Comparison of ENCODE assay signal across 16 cellular contexts in the genomic region with DNA sequence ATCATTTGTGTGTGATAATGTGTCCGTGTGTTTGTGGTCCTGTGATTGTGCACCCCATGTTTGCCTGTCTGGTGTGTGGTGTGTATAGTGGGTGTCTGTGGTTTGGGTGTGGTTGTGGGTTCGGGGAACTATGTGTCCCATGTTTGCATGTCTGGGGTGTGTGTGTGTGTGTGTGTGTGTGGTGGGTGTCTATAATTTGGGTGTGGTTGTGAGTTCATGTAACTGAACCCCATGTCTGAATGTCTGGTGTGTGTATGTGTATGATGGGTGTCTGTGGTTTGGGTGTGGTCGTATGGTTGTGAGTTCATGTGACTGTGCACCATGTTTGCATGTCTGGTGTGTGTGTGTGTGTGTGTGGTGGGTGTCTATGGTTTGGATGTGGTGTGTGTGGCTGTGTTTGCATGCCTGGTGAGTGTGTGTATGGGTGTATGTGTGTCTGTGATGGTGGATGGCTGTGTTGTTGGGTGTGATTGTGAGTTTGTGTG. TPM values are rescaled to one million over a fixed set of nuclear protein-coding genes. Genes with fewer than 3 reads are reported as not detected.
DNase-seq lines count a peak whose midpoint lies in the region; ATAC-seq, FAIRE-seq and TF ChIP-seq lines count a peak whose summit lies in the region.
"Had no signal": no experiment of that assay in that cellular context is flagged by ENCODE, and none has a peak within 500 bp of the region (broad histone marks: within the 10 kb centered on the region; RNA-seq: fewer than 3 reads in every experiment).

No MANE protein-coding gene starts in this region.

- H3K79me2 ChIP-seq in GM12878 (ENCODE audit: control insufficient read depth, insufficient read depth, low read length) = no peaks in the 10 kb centered on the region

- no peaks in the 10 kb centered on the region for H3K9me3 Mint-ChIP-seq in stimulated activated memory B cell treated with anti-CD40 and anti-IgM and Interleukin-4, amounts not matched to agents 10 μg/mL and 1 μg/mL and 100 μg/mL, for 72 hours
- H3K9me3 Mint-ChIP-seq: GM23338, type B pancreatic cell had no signal

- H4K20me1 ChIP-seq in GM12878 (ENCODE audit: control insufficient read depth, insufficient read depth) = no peaks in the 10 kb centered on the region

- H3K27ac ChIP-seq in GM12878 (ENCODE audit: control insufficient read depth, insufficient read depth) (no peak overlapping the region), mucosa of rectum (ENCODE audit: low read depth in 2 of 2, low read length in 2 of 2) (peak overlapping the region; percentile 80 to 88), temporal lobe (ENCODE audit: low read depth, low read length) (peak overlapping the region; percentile 99)

- H3K4me1 ChIP-seq in GM12878 (ENCODE audit: control insufficient read depth, insufficient read depth, low read length) = no peaks in the 10 kb centered on the region; the same call in 1 of the 2 replicates
- peaks cover 21 to 28% of the 10 kb centered on the region in 2 donors for H3K4me1 ChIP-seq in mucosa of rectum (ENCODE audit: control insufficient read depth in 2 of 2, insufficient read depth in 2 of 2, low read length in 2 of 2)

- RAD21 ChIA-PET in GM12878 (lab: Charles Lee; ENCODE audit: unreplicated experiment) = interaction anchor here (2.6 kb wide), 1 partner anchor 76 kb away, joined by 19 read pairs; no protein-coding TSS in a partner anchor

- H3K4me1 Mint-ChIP-seq in stimulated activated memory B cell treated with anti-CD40 and anti-IgM and Interleukin-4, amounts not matched to agents 10 μg/mL and 1 μg/mL and 100 μg/mL, for 72 hours = peaks cover 7% of the 10 kb centered on the region

- BruUV-seq in GM12878 (replicated peaks; lab: Mats Ljungman, UMichigan) = no TSS peak

- FAIRE-seq in HTR-8/SVneo (lab: Jason Lieb, UNC) = peak; percentile 96
- FAIRE-seq in GM12878 (lab: Jason Lieb, UNC) = peak; percentile 18
- FAIRE-seq: endometrium had no signal

- H3K9ac ChIP-seq in GM12878 (ENCODE audit: control insufficient read depth, insufficient read depth, low read length) (no peak overlapping the region), mucosa of rectum (ENCODE audit: low read depth in 1 of 2, low read length in 2 of 2) (peak overlapping the region; percentile 19 to 44)

- no peak overlapping the region for H3K27ac Mint-ChIP-seq in stimulated activated memory B cell treated with anti-CD40 and anti-IgM and Interleukin-4, amounts not matched to agents 10 μg/mL and 1 μg/mL and 100 μg/mL, for 72 hours
- H3K27ac Mint-ChIP-seq: GM23338, type B pancreatic cell had no signal

- no peak for TF ChIP-seq CTCF in GM12878 (IDR thresholded peaks at IDR 0.05 in 2 of 3, conservative IDR thresholded peaks at IDR 0.05 in 1 of 3; ENCODE audit: control insufficient read depth in 2 of 3, extremely low read depth in 1 of 3, insufficient read depth in 1 of 3, low read depth in 3 of 3, low read length in 3 of 3)

- H3K4me2 ChIP-seq in GM12878 (ENCODE audit: control insufficient read depth, insufficient read depth) = no peak overlapping the region

- POLR2A ChIA-PET in GM12878 (lab: Charles Lee) = no interaction called here

- H3K4me3 ChIP-seq in GM12878 (no peak overlapping the region), mucosa of rectum (ENCODE audit: low read length in 2 of 2) (no peak overlapping the region)

- in situ Hi-C loops in GM12878 (cut with MboI) = no loop called here

- WGBS in GM12878 (ENCODE audit: insufficient coverage, insufficient replicate concordance, low lambda C conversion rate, missing lambda C conversion rate) = 2% methylated on average over 3 of the region's 3 CpGs

- no peak for ATAC-seq in GM12878
- no peak for ATAC-seq in GM21515 (IDR thresholded peaks at IDR 0.05; ENCODE audit: unreplicated experiment)
- ATAC-seq in stimulated activated memory B cell treated with anti-CD40 and anti-IgM and Interleukin-4, amounts not matched to agents 10 μg/mL and 1 μg/mL and 100 μg/mL, for 72 hours = no peak

- H3K36me3 ChIP-seq in GM12878 (ENCODE audit: control insufficient read depth in 2 of 2, insufficient read depth in 2 of 2, low read length in 1 of 2) (no peaks in the 10 kb centered on the region), mucosa of rectum (ENCODE audit: control insufficient read depth in 2 of 2, insufficient read depth in 2 of 2, low read length in 2 of 2) (no peaks in the 10 kb centered on the region)

- no peak overlapping the region for H3K4me3 Mint-ChIP-seq in stimulated activated memory B cell treated with anti-CD40 and anti-IgM and Interleukin-4, amounts not matched to agents 10 μg/mL and 1 μg/mL and 100 μg/mL, for 72 hours
- H3K4me3 Mint-ChIP-seq: GM23338, type B pancreatic cell had no signal

- no peaks in the 10 kb centered on the region for H3K36me3 Mint-ChIP-seq in stimulated activated memory B cell treated with anti-CD40 and anti-IgM and Interleukin-4, amounts not matched to agents 10 μg/mL and 1 μg/mL and 100 μg/mL, for 72 hours
- H3K36me3 Mint-ChIP-seq: type B pancreatic cell had no signal

- DNase-seq in HTR-8/SVneo (ENCODE audit: insufficient read length, low spot score) = no peak
- DNase-seq in GM12878 (ENCODE audit: low read depth, low spot score) = no peak
- DNase-seq in NCI-H524 (lab: John Stamatoyannopoulos, UW) = no peak
- no peak for DNase-seq in NCI-H2227 (lab: John Stamatoyannopoulos, UW; ENCODE audit: unreplicated experiment)
- DNase-seq: SIG-M5 had no signal

- no peak overlapping the region for H2AFZ ChIP-seq in GM12878 (ENCODE audit: control insufficient read depth, low read depth, low read length)
- H2AFZ ChIP-seq: GM23338 had no signal

- no peak for TF ChIP-seq RAD21 in GM12878 (IDR thresholded peaks at IDR 0.05; ENCODE audit: insufficient read depth, low read depth, low read length)

- H3K27me3 ChIP-seq in GM12878 (replicated peaks in 1 of 2; ENCODE audit: control insufficient read depth in 2 of 2, insufficient read depth in 2 of 2, low read length in 1 of 2) (peaks cover 0 to 3% of the 10 kb centered on the region in 2 experiments; a peak in 1 of 4 replicates), mucosa of rectum (ENCODE audit: control insufficient read depth in 2 of 2, insufficient read depth in 2 of 2, low read length in 2 of 2) (peaks cover 0 to 3% of the 10 kb centered on the region in 2 donors)

- intact Hi-C loops in GM12878 (cut with micrococcal nuclease; ENCODE audit: unreplicated experiment) = no loop called here

- SMC1A ChIA-PET in GM12878 (lab: Charles Lee; ENCODE audit: uncharacterized antibody, unreplicated experiment) = interaction anchor here (2.7 kb wide), 1 partner anchor 77 kb away, joined by 12 read pairs; no protein-coding TSS in a partner anchor

- H3K9me3 ChIP-seq in GM12878 (replicated peaks; ENCODE audit: control insufficient read depth, insufficient read depth, low read length) = no peaks in the 10 kb centered on the region
- H3K9me3 ChIP-seq in mucosa of rectum (ENCODE audit: control insufficient read depth in 2 of 2, low read length in 2 of 2) = no peaks in the 10 kb centered on the region

- H3K27me3 Mint-ChIP-seq in stimulated activated memory B cell treated with anti-CD40 and anti-IgM and Interleukin-4, amounts not matched to agents 10 μg/mL and 1 μg/mL and 100 μg/mL, for 72 hours = no peaks in the 10 kb centered on the region

- no peak for TF ChIP-seq EP300 in GM12878 (IDR thresholded peaks at IDR 0.05; ENCODE audit: borderline replicate concordance in 1 of 2, control insufficient read depth in 1 of 2, low read depth in 2 of 2, low read length in 2 of 2)

- no peak for TF ChIP-seq POLR2A in GM12878 (IDR thresholded peaks at IDR 0.05; ENCODE audit: low read depth, low read length)

- CTCF ChIA-PET in GM12878 (lab: Yijun Ruan, JAX) = interaction anchor here (0.7 to 13.5 kb wide), 8 partner anchors 19 to 110 kb away, joined by 3 to 247 read pairs (median 10); no protein-coding TSS in a partner anchor

RNA-seq across cellular contexts. Expression of a gene that starts 11.1 kb away (rescaled TPM):
- 1.3 and 1.6 TPM in 2 replicates for total RNA-seq in GM12878 (2013; cell fraction: nucleolus; rRNA removed)
- total RNA-seq in GM12878 (2014; rRNA removed) (0.22 and 0.28 TPM in 2 replicates), GM12878 (2014; rRNA removed; fragmentation: Illumina TruSeq; extraction: Trizol) (0.13 and 0.18 TPM in 2 replicates), GM12878 (2021) (2.2 and 2.9 TPM in 2 replicates), temporal lobe (185 TPM)
- polyA plus RNA-seq in GM12878 (2011; ENCODE audit: low read depth) = not detected
- polyA plus RNA-seq in GM12878 (2011; rRNA removed) (0.19 and 0.88 TPM in 2 replicates), GM12878 (2014; fragmentation: Illumina TruSeq; extraction: Trizol) (0.22 and 0.28 TPM in 2 replicates), GM12878 (2014; fragmentation: Nextera tagmentation; extraction: Ambion mirVana) (under 1 TPM; 0.02 TPM), GM12878 (2014; rRNA removed) (0.32 and 0.94 TPM in 2 replicates), GM12878 (2016; fragmentation: Nextera tagmentation; extraction: Ambion mirVana) (under 1 TPM; 0.20 to 0.49 TPM)
- 0.49 and 0.70 TPM in 2 replicates for polyA plus RNA-seq in GM12878 (2011; cell fraction: cytosol; rRNA removed)
- 1.3 and 2.0 TPM in 2 replicates for polyA plus RNA-seq in GM12878 (2011; cell fraction: nucleus; rRNA removed)
- 0.41 and 0.57 TPM in 2 replicates for polyA plus RNA-seq in GM12878 (2012)
- 0.29 and 1.1 TPM in 2 replicates for polyA minus RNA-seq in GM12878 (2011; rRNA and poly(A)+ RNA removed)
- 0.94 TPM in 1 of 2 replicates, not detected in the other for polyA minus RNA-seq in GM12878 (2011; cell fraction: cytosol; rRNA and poly(A)+ RNA removed)
- polyA minus RNA-seq in GM12878 (2011; cell fraction: nucleus; rRNA and poly(A)+ RNA removed) = 1.6 and 2.1 TPM in 2 replicates

RNA-seq across cellular contexts. Expression of a gene that starts 14.8 kb away (rescaled TPM):
- 0.24 and 0.27 TPM in 2 replicates for total RNA-seq in GM12878 (2013; cell fraction: nucleolus; rRNA removed)
- total RNA-seq in GM12878 (2014; rRNA removed) = 0.06 TPM in 1 of 2 replicates, not detected in the other
- not detected in 2 replicates for total RNA-seq in GM12878 (2014; rRNA removed; fragmentation: Illumina TruSeq; extraction: Trizol)
- 0.11 and 0.15 TPM in 2 replicates for total RNA-seq in GM12878 (2021)
- polyA plus RNA-seq in GM12878 (2011; ENCODE audit: low read depth) = not detected
- 0.04 TPM in 1 of 2 replicates, not detected in the other for polyA plus RNA-seq in GM12878 (2011; rRNA removed)
- 0.03 and 0.07 TPM in 2 replicates for polyA plus RNA-seq in GM12878 (2011; cell fraction: cytosol; rRNA removed)
- polyA plus RNA-seq in GM12878 (2011; cell fraction: nucleus; rRNA removed) = 0.06 and 0.18 TPM in 2 replicates
- 0.06 and 0.14 TPM in 2 replicates for polyA plus RNA-seq in GM12878 (2012)
- polyA plus RNA-seq in GM12878 (2014; fragmentation: Illumina TruSeq; extraction: Trizol) = 0.10 TPM in 1 of 2 replicates, not detected in the other
- under 1 TPM in 1 of 2 experiments, not detected in 1; 0.15 TPM for polyA plus RNA-seq in GM12878 (2014; fragmentation: Nextera tagmentation; extraction: Ambion mirVana)
- 0.12 TPM in 1 of 2 replicates, not detected in the other for polyA plus RNA-seq in GM12878 (2014; rRNA removed)
- polyA plus RNA-seq in GM12878 (2016; fragmentation: Nextera tagmentation; extraction: Ambion mirVana) = under 1 TPM in 1 of 2 experiments, not detected in 1; 0.10 TPM
- polyA minus RNA-seq in GM12878 (2011; rRNA and poly(A)+ RNA removed) = not detected in 2 replicates
- polyA minus RNA-seq in GM12878 (2011; cell fraction: cytosol; rRNA and poly(A)+ RNA removed) = not detected in 2 replicates
- not detected in 2 replicates for polyA minus RNA-seq in GM12878 (2011; cell fraction: nucleus; rRNA and poly(A)+ RNA removed)
- not detected for total RNA-seq in temporal lobe
- total RNA-seq: left lobe of liver; occipital lobe; T-helper 2 cell treated with Interferon-gamma antibody and Interleukin-4, amounts not matched to agents 100 ng/mL and 5 ng/mL, for 36 hours had no signal
- polyA plus RNA-seq: BJ had no signal

RNA-seq across cellular contexts. Expression of a gene that starts 27.2 kb away (rescaled TPM):
- total RNA-seq in GM12878 (2013; cell fraction: nucleolus; rRNA removed) = 4.0 and 4.6 TPM in 2 replicates
- total RNA-seq in GM12878 (2014; rRNA removed) (37.6 and 56.4 TPM in 2 replicates), GM12878 (2014; rRNA removed; fragmentation: Illumina TruSeq; extraction: Trizol) (17.6 and 19.2 TPM in 2 replicates), GM12878 (2021) (35.0 and 35.4 TPM in 2 replicates), temporal lobe (13.5 TPM)
- 6.0 TPM for polyA plus RNA-seq in GM12878 (2011; ENCODE audit: low read depth)
- polyA plus RNA-seq in GM12878 (2011; rRNA removed) (17.7 and 25.3 TPM in 2 replicates), GM12878 (2014; fragmentation: Illumina TruSeq; extraction: Trizol) (1.00 and 6.4 TPM in 2 replicates), GM12878 (2014; fragmentation: Nextera tagmentation; extraction: Ambion mirVana) (10 to 100 TPM in 1 of 2 experiments, 1 to 10 TPM in 1; 5.1 to 13.4 TPM), GM12878 (2014; rRNA removed) (58.1 and 68.0 TPM in 2 replicates), GM12878 (2016; fragmentation: Nextera tagmentation; extraction: Ambion mirVana) (100 to 1,000 TPM; 124 to 136 TPM)
- 30.0 and 57.0 TPM in 2 replicates for polyA plus RNA-seq in GM12878 (2011; cell fraction: cytosol; rRNA removed)
- 19.1 and 26.2 TPM in 2 replicates for polyA plus RNA-seq in GM12878 (2011; cell fraction: nucleus; rRNA removed)
- 22.5 and 26.2 TPM in 2 replicates for polyA plus RNA-seq in GM12878 (2012)
- polyA minus RNA-seq in GM12878 (2011; rRNA and poly(A)+ RNA removed) = 2.2 and 6.9 TPM in 2 replicates
- 6.0 and 7.7 TPM in 2 replicates for polyA minus RNA-seq in GM12878 (2011; cell fraction: cytosol; rRNA and poly(A)+ RNA removed)
- polyA minus RNA-seq in GM12878 (2011; cell fraction: nucleus; rRNA and poly(A)+ RNA removed) = 3.3 and 4.9 TPM in 2 replicates

RNA-seq across cellular contexts. Expression of a gene that starts 38.5 kb away (rescaled TPM):
- 44.3 and 50.3 TPM in 2 replicates for total RNA-seq in GM12878 (2013; cell fraction: nucleolus; rRNA removed)
- total RNA-seq in GM12878 (2014; rRNA removed) (158 TPM in 2 replicates), GM12878 (2014; rRNA removed; fragmentation: Illumina TruSeq; extraction: Trizol) (84.3 and 95.4 TPM in 2 replicates), GM12878 (2021) (133 and 138 TPM in 2 replicates), temporal lobe (26.1 TPM)
- polyA plus RNA-seq in GM12878 (2011; ENCODE audit: low read depth) = 41.1 TPM
- polyA plus RNA-seq in GM12878 (2011; rRNA removed) (23.1 and 37.9 TPM in 2 replicates), GM12878 (2014; fragmentation: Illumina TruSeq; extraction: Trizol) (70.5 and 104 TPM in 2 replicates), GM12878 (2014; fragmentation: Nextera tagmentation; extraction: Ambion mirVana) (10 to 100 TPM in 1 of 2 experiments, 1 to 10 TPM in 1; 8.8 to 33.5 TPM), GM12878 (2014; rRNA removed) (135 and 153 TPM in 2 replicates), GM12878 (2016; fragmentation: Nextera tagmentation; extraction: Ambion mirVana) (100 to 1,000 TPM; 196 to 198 TPM)
- polyA plus RNA-seq in GM12878 (2011; cell fraction: cytosol; rRNA removed) = 103 and 123 TPM in 2 replicates
- polyA plus RNA-seq in GM12878 (2011; cell fraction: nucleus; rRNA removed) = 73.1 and 88.3 TPM in 2 replicates
- 119 and 125 TPM in 2 replicates for polyA plus RNA-seq in GM12878 (2012)
- 38.4 and 68.4 TPM in 2 replicates for polyA minus RNA-seq in GM12878 (2011; rRNA and poly(A)+ RNA removed)
- polyA minus RNA-seq in GM12878 (2011; cell fraction: cytosol; rRNA and poly(A)+ RNA removed) = 66.6 and 75.7 TPM in 2 replicates
- 13.5 and 29.3 TPM in 2 replicates for polyA minus RNA-seq in GM12878 (2011; cell fraction: nucleus; rRNA and poly(A)+ RNA removed)

RNA-seq across cellular contexts. Expression of a gene that starts 45.8 kb away (rescaled TPM):
- total RNA-seq in GM12878 (2013; cell fraction: nucleolus; rRNA removed) = 351 and 375 TPM in 2 replicates
- total RNA-seq in GM12878 (2014; rRNA removed) = 824 and 916 TPM in 2 replicates
- 719 and 809 TPM in 2 replicates for total RNA-seq in GM12878 (2014; rRNA removed; fragmentation: Illumina TruSeq; extraction: Trizol)
- 891 and 983 TPM in 2 replicates for total RNA-seq in GM12878 (2021)
- 350 TPM for polyA plus RNA-seq in GM12878 (2011; ENCODE audit: low read depth)
- polyA plus RNA-seq in GM12878 (2011; rRNA removed) = 360 and 518 TPM in 2 replicates
- polyA plus RNA-seq in GM12878 (2011; cell fraction: cytosol; rRNA removed) = 446 and 500 TPM in 2 replicates
- polyA plus RNA-seq in GM12878 (2011; cell fraction: nucleus; rRNA removed) = 301 and 348 TPM in 2 replicates
- 611 and 859 TPM in 2 replicates for polyA plus RNA-seq in GM12878 (2012)
- polyA plus RNA-seq in GM12878 (2014; fragmentation: Illumina TruSeq; extraction: Trizol) = 690 and 703 TPM in 2 replicates
- polyA plus RNA-seq in GM12878 (2014; fragmentation: Nextera tagmentation; extraction: Ambion mirVana) = 100 to 1,000 TPM; 202 to 216 TPM
- polyA plus RNA-seq in GM12878 (2014; rRNA removed) = 685 and 856 TPM in 2 replicates
- 1,000 to 10,000 TPM; 1,394 to 1,451 TPM for polyA plus RNA-seq in GM12878 (2016; fragmentation: Nextera tagmentation; extraction: Ambion mirVana)
- 519 and 607 TPM in 2 replicates for polyA minus RNA-seq in GM12878 (2011; rRNA and poly(A)+ RNA removed)
- polyA minus RNA-seq in GM12878 (2011; cell fraction: cytosol; rRNA and poly(A)+ RNA removed) = 268 and 328 TPM in 2 replicates
- polyA minus RNA-seq in GM12878 (2011; cell fraction: nucleus; rRNA and poly(A)+ RNA removed) = 136 and 245 TPM in 2 replicates
- 154 TPM for total RNA-seq in temporal lobe

Comparison
In these comparisons a context has a peak if more than half of its experiments do, and no peak if none do; other contexts are left out.
1. RNA of a gene that starts 11.1 kb away (total RNA-seq): 185 TPM in temporal lobe (single experiment); 0.13 to 2.9 TPM in GM12878; every median in the first group is over 10 times any median in the second.